15 cellular contexts compared by ENCODE assay signal in genomic region chr4:3414421-3415279, GRCh38. TPM values are rescaled to one million over a fixed set of nuclear protein-coding genes. Genes with fewer than 3 reads are reported as not detected.
A peak's percentile ranks its signal among the peaks of the same experiment; 100 is the strongest.
DNase-seq lines count a peak whose midpoint lies in the region; ATAC-seq, FAIRE-seq and TF ChIP-seq lines count a peak whose summit lies in the region.
"Had no signal": no experiment of that assay in that cellular context is flagged by ENCODE, and none has a peak within 500 bp of the region (broad histone marks: within the 10 kb centered on the region; RNA-seq: fewer than 3 reads in every experiment).

No MANE protein-coding gene starts in this region.

- H3K27me3 Mint-ChIP-seq in activated naive CD4-positive, alpha-beta T cell treated with anti-CD3 and anti-CD28 coated beads for 36 hours (ENCODE audit: low read depth) = no peaks in the 10 kb centered on the region
- H3K27me3 Mint-ChIP-seq in activated CD8-positive, alpha-beta T cell treated with anti-CD3 and anti-CD28 coated beads, Interleukin-2, amount 10 ng/mL, durations not matched to agents 7 days and 5 days (ENCODE audit: low read depth) = no peaks in the 10 kb centered on the region

- no peaks in the 10 kb centered on the region; the same call in 1 of the 2 replicates for H4K20me1 ChIP-seq in GM12878 (ENCODE audit: control insufficient read depth, insufficient read depth)

- no peak overlapping the region for H3K27ac ChIP-seq in GM12878 (ENCODE audit: control insufficient read depth, insufficient read depth)
- H3K27ac ChIP-seq in lower lobe of right lung = no peak overlapping the region
- no peak overlapping the region for H3K27ac ChIP-seq in upper lobe of left lung
- H3K27ac ChIP-seq: prostate gland, SK-N-MC had no signal

- SMC1A ChIA-PET in GM12878 (lab: Charles Lee; ENCODE audit: uncharacterized antibody, unreplicated experiment) = no interaction called here

- H3K27ac Mint-ChIP-seq in activated naive CD4-positive, alpha-beta T cell treated with anti-CD3 and anti-CD28 coated beads for 36 hours = no peak overlapping the region
- H3K27ac Mint-ChIP-seq in activated CD8-positive, alpha-beta T cell treated with anti-CD3 and anti-CD28 coated beads, Interleukin-2, amount 10 ng/mL, durations not matched to agents 7 days and 5 days = no peak overlapping the region

- no TSS peak for BruUV-seq in GM12878 (replicated peaks; lab: Mats Ljungman, UMichigan)

- no peak overlapping the region for H3K9ac ChIP-seq in GM12878 (ENCODE audit: control insufficient read depth, insufficient read depth, low read length)

- H3K27me3 ChIP-seq in GM12878 (replicated peaks in 1 of 2; ENCODE audit: control insufficient read depth in 2 of 2, insufficient read depth in 2 of 2, low read length in 1 of 2) (no peaks in the 10 kb centered on the region; a peak in 1 of 4 replicates), lower lobe of right lung (ENCODE audit: low read depth) (no peaks in the 10 kb centered on the region), upper lobe of left lung (no peaks in the 10 kb centered on the region)

- intact Hi-C loops in activated naive CD4-positive, alpha-beta T cell treated with anti-CD3 and anti-CD28 coated beads for 36 hours (cut with micrococcal nuclease) = no loop called here
- intact Hi-C loops in GM12878 (cut with micrococcal nuclease; ENCODE audit: unreplicated experiment) = no loop called here
- intact Hi-C loops in lower lobe of right lung (cut with DNase I) = no loop called here

- DNase-seq in activated naive CD4-positive, alpha-beta T cell treated with anti-CD3 and anti-CD28 coated beads, Interleukin-2, amount 50 U/mL, for 16 hours = peak; percentile 1
- DNase-seq in activated naive CD4-positive, alpha-beta T cell treated with anti-CD3 and anti-CD28 coated beads for 36 hours = no peak
- DNase-seq in GM12878 (ENCODE audit: low read depth, low spot score) (no peak), lower lobe of right lung (peak; percentile 42), upper lobe of left lung (peak; percentile 23 to 75), NCI-H146 treated with DMSO at 0.1 percent for 48 hours (lab: John Stamatoyannopoulos, UW; ENCODE audit: unreplicated experiment) (no peak)
- DNase-seq in activated CD8-positive, alpha-beta T cell treated with anti-CD3 and anti-CD28 coated beads, Interleukin-2, amount 10 ng/mL, durations not matched to agents 7 days and 5 days = no peak
- DNase-seq: activated CD4-positive, alpha-beta T cell treated with anti-CD3 and anti-CD28 coated beads for 48 hours; activated gamma-delta T cell; NCI-H510A had no signal

- POLR2A ChIA-PET in GM12878 (lab: Charles Lee) = no interaction called here
- POLR2A ChIA-PET in activated CD8-positive, alpha-beta T cell treated with anti-CD3 and anti-CD28 coated beads, Interleukin-2, amount 10 ng/mL, durations not matched to agents 7 days and 5 days (lab: Charles Lee) = no interaction called here

- ATAC-seq in GM12878 (peak; percentile 31; the same call in 2 of the 3 replicates), lower lobe of right lung (peak in 1 of 2 donors; percentile 34), upper lobe of left lung (ENCODE audit: low FRiP score in 2 of 2) (no peak), HG02571 (IDR thresholded peaks at IDR 0.05; ENCODE audit: unreplicated experiment) (no peak)
- ATAC-seq in activated CD8-positive, alpha-beta T cell treated with anti-CD3 and anti-CD28 coated beads, Interleukin-2, amount 10 ng/mL, durations not matched to agents 7 days and 5 days = no peak

- H2AFZ ChIP-seq in GM12878 (ENCODE audit: control insufficient read depth, low read depth, low read length) = no peak overlapping the region

- no peak for TF ChIP-seq RAD21 in GM12878 (IDR thresholded peaks at IDR 0.05; ENCODE audit: insufficient read depth, low read depth, low read length)

- no peak overlapping the region for H3K4me2 ChIP-seq in GM12878 (ENCODE audit: control insufficient read depth, insufficient read depth)

- H3K4me1 Mint-ChIP-seq in activated naive CD4-positive, alpha-beta T cell treated with anti-CD3 and anti-CD28 coated beads for 36 hours (ENCODE audit: low read depth) = no peaks in the 10 kb centered on the region
- H3K4me1 Mint-ChIP-seq in activated CD8-positive, alpha-beta T cell treated with anti-CD3 and anti-CD28 coated beads, Interleukin-2, amount 10 ng/mL, durations not matched to agents 7 days and 5 days (ENCODE audit: low read depth) = no peaks in the 10 kb centered on the region

- TF ChIP-seq POLR2A in GM12878 (IDR thresholded peaks at IDR 0.05; ENCODE audit: low read depth, low read length) = no peak
- no peak for TF ChIP-seq POLR2A in upper lobe of left lung (IDR thresholded peaks at IDR 0.05)

- WGBS in GM12878 (ENCODE audit: insufficient coverage, insufficient replicate concordance, low lambda C conversion rate, missing lambda C conversion rate) = 53% methylated on average over 23 of the region's 37 CpGs
- 85 to 87% methylated on average over 34 to 37 of the region's 37 CpGs for WGBS in upper lobe of left lung, 2 donors

- FAIRE-seq in GM12878 (lab: Jason Lieb, UNC) = no peak
- FAIRE-seq: colon had no signal

- no peaks in the 10 kb centered on the region for H3K9me3 Mint-ChIP-seq in activated naive CD4-positive, alpha-beta T cell treated with anti-CD3 and anti-CD28 coated beads for 36 hours
- no peaks in the 10 kb centered on the region for H3K9me3 Mint-ChIP-seq in activated CD8-positive, alpha-beta T cell treated with anti-CD3 and anti-CD28 coated beads, Interleukin-2, amount 10 ng/mL, durations not matched to agents 7 days and 5 days (ENCODE audit: insufficient read depth)

- no peak for TF ChIP-seq CTCF in GM12878 (IDR thresholded peaks at IDR 0.05 in 2 of 3, conservative IDR thresholded peaks at IDR 0.05 in 1 of 3; ENCODE audit: control insufficient read depth in 2 of 3, extremely low read depth in 1 of 3, insufficient read depth in 1 of 3, low read depth in 3 of 3, low read length in 3 of 3)
- no peak for TF ChIP-seq CTCF in lower lobe of right lung (IDR thresholded peaks at IDR 0.05)
- TF ChIP-seq CTCF in upper lobe of left lung (IDR thresholded peaks at IDR 0.05) = no peak

- RAD21 ChIA-PET in GM12878 (lab: Charles Lee; ENCODE audit: unreplicated experiment) = no interaction called here

- no peaks in the 10 kb centered on the region for H3K79me2 ChIP-seq in GM12878 (ENCODE audit: control insufficient read depth, insufficient read depth, low read length)

- H3K36me3 Mint-ChIP-seq in activated naive CD4-positive, alpha-beta T cell treated with anti-CD3 and anti-CD28 coated beads for 36 hours (ENCODE audit: low read depth) = peaks cover 1% of the 10 kb centered on the region
- no peaks in the 10 kb centered on the region for H3K36me3 Mint-ChIP-seq in activated CD8-positive, alpha-beta T cell treated with anti-CD3 and anti-CD28 coated beads, Interleukin-2, amount 10 ng/mL, durations not matched to agents 7 days and 5 days (ENCODE audit: low read depth)

- H3K36me3 ChIP-seq in GM12878 (ENCODE audit: control insufficient read depth in 2 of 2, insufficient read depth in 2 of 2, low read length in 1 of 2) (no peaks in the 10 kb centered on the region), lower lobe of right lung (peaks cover 44% of the 10 kb centered on the region), upper lobe of left lung (peaks cover 6 to 39% (median 32%) of the 10 kb centered on the region in 4 donors)
- H3K36me3 ChIP-seq: prostate gland had no signal

- CTCF ChIA-PET in activated naive CD4-positive, alpha-beta T cell treated with anti-CD3 and anti-CD28 coated beads for 36 hours (lab: Charles Lee) = no interaction called here
- CTCF ChIA-PET in GM12878 (lab: Yijun Ruan, JAX) = interaction anchor here (0.6 kb wide), 1 partner anchor 69 kb away, joined by 3 read pairs; no protein-coding TSS in a partner anchor
- CTCF ChIA-PET in activated CD8-positive, alpha-beta T cell treated with anti-CD3 and anti-CD28 coated beads, Interleukin-2, amount 10 ng/mL, durations not matched to agents 7 days and 5 days (lab: Charles Lee) = no interaction called here

- TF ChIP-seq EP300 in GM12878 (IDR thresholded peaks at IDR 0.05; ENCODE audit: borderline replicate concordance in 1 of 2, control insufficient read depth in 1 of 2, low read depth in 2 of 2, low read length in 2 of 2) = no peak
- TF ChIP-seq EP300 in upper lobe of left lung (IDR thresholded peaks at IDR 0.05) = no peak

- H3K4me3 Mint-ChIP-seq in activated naive CD4-positive, alpha-beta T cell treated with anti-CD3 and anti-CD28 coated beads for 36 hours = no peak overlapping the region
- no peak overlapping the region for H3K4me3 Mint-ChIP-seq in activated CD8-positive, alpha-beta T cell treated with anti-CD3 and anti-CD28 coated beads, Interleukin-2, amount 10 ng/mL, durations not matched to agents 7 days and 5 days

- no peaks in the 10 kb centered on the region; the same call in 1 of the 2 replicates for H3K4me1 ChIP-seq in GM12878 (ENCODE audit: control insufficient read depth, insufficient read depth, low read length)
- peaks cover 4% of the 10 kb centered on the region for H3K4me1 ChIP-seq in lower lobe of right lung
- no peaks in the 10 kb centered on the region for H3K4me1 ChIP-seq in upper lobe of left lung

- in situ Hi-C loops in GM12878 (cut with MboI) = no loop called here

- H3K9me3 ChIP-seq in GM12878 (replicated peaks; ENCODE audit: control insufficient read depth, insufficient read depth, low read length) = no peaks in the 10 kb centered on the region
- no peaks in the 10 kb centered on the region for H3K9me3 ChIP-seq in lower lobe of right lung
- no peaks in the 10 kb centered on the region for H3K9me3 ChIP-seq in upper lobe of left lung
- H3K9me3 ChIP-seq: prostate gland had no signal

- H3K4me3 ChIP-seq in GM12878 (no peak overlapping the region), lower lobe of right lung (no peak overlapping the region), upper lobe of left lung (no peak overlapping the region)
- H3K4me3 ChIP-seq: prostate gland, SK-N-MC had no signal

RNA-seq across cellular contexts. Expression of gene HGFAC, which starts 27.1 kb away (rescaled TPM):
- total RNA-seq in activated naive CD4-positive, alpha-beta T cell treated with anti-CD3 and anti-CD28 coated beads for 36 hours = not detected
- total RNA-seq in GM12878 (2013; cell fraction: nucleolus; rRNA removed) = not detected in 2 replicates
- total RNA-seq in GM12878 (2014; rRNA removed) = not detected in 2 replicates
- not detected in 2 replicates for total RNA-seq in GM12878 (2014; rRNA removed; fragmentation: Illumina TruSeq; extraction: Trizol)
- 0.38 TPM in 1 of 2 replicates, not detected in the other for total RNA-seq in GM12878 (2021)
- not detected for polyA plus RNA-seq in GM12878 (2011; ENCODE audit: low read depth)
- polyA plus RNA-seq in GM12878 (2011; rRNA removed) = not detected in 2 replicates
- polyA plus RNA-seq in GM12878 (2011; cell fraction: cytosol; rRNA removed) = not detected in 2 replicates
- not detected in 2 replicates for polyA plus RNA-seq in GM12878 (2011; cell fraction: nucleus; rRNA removed)
- not detected in 2 replicates for polyA plus RNA-seq in GM12878 (2012)
- polyA plus RNA-seq in GM12878 (2014; fragmentation: Illumina TruSeq; extraction: Trizol) = not detected in 2 replicates
- polyA plus RNA-seq in GM12878 (2014; fragmentation: Nextera tagmentation; extraction: Ambion mirVana) = not detected
- polyA plus RNA-seq in GM12878 (2014; rRNA removed) = not detected in 2 replicates
- polyA plus RNA-seq in GM12878 (2016; fragmentation: Nextera tagmentation; extraction: Ambion mirVana) = not detected
- not detected in 2 replicates for polyA minus RNA-seq in GM12878 (2011; rRNA and poly(A)+ RNA removed)
- not detected in 2 replicates for polyA minus RNA-seq in GM12878 (2011; cell fraction: cytosol; rRNA and poly(A)+ RNA removed)
- not detected in 2 replicates for polyA minus RNA-seq in GM12878 (2011; cell fraction: nucleus; rRNA and poly(A)+ RNA removed)
- total RNA-seq in lower lobe of right lung = 1.0 TPM
- 1 to 10 TPM in 2 of 6 donors, under 1 TPM in 3, not detected in 1; 0.20 to 1.1 (median 0.49) TPM for total RNA-seq in upper lobe of left lung
- total RNA-seq in activated CD8-positive, alpha-beta T cell treated with anti-CD3 and anti-CD28 coated beads, Interleukin-2, amount 10 ng/mL, durations not matched to agents 7 days and 5 days = not detected
- total RNA-seq: subcutaneous adipose tissue had no signal

RNA-seq across cellular contexts. Expression of gene DOK7, which starts 48.5 kb away (rescaled TPM):
- not detected for total RNA-seq in activated naive CD4-positive, alpha-beta T cell treated with anti-CD3 and anti-CD28 coated beads for 36 hours
- 0.56 TPM in 1 of 2 replicates, not detected in the other for total RNA-seq in GM12878 (2013; cell fraction: nucleolus; rRNA removed)
- total RNA-seq in GM12878 (2014; rRNA removed) (0.23 and 0.33 TPM in 2 replicates), GM12878 (2014; rRNA removed; fragmentation: Illumina TruSeq; extraction: Trizol) (not detected in 2 replicates), GM12878 (2021) (0.13 and 0.27 TPM in 2 replicates), lower lobe of right lung (4.0 TPM), upper lobe of left lung (10 to 100 TPM in 1 of 6 donors, 1 to 10 TPM in 5; 2.1 to 16.0 (median 4.0) TPM)
- not detected for polyA plus RNA-seq in GM12878 (2011; ENCODE audit: low read depth)
- polyA plus RNA-seq in GM12878 (2011; rRNA removed) (0.09 and 0.23 TPM in 2 replicates), GM12878 (2014; fragmentation: Illumina TruSeq; extraction: Trizol) (not detected in 2 replicates), GM12878 (2014; fragmentation: Nextera tagmentation; extraction: Ambion mirVana) (under 1 TPM in 1 of 2 experiments, not detected in 1; 0.04 TPM), GM12878 (2014; rRNA removed) (0.23 and 0.46 TPM in 2 replicates), GM12878 (2016; fragmentation: Nextera tagmentation; extraction: Ambion mirVana) (under 1 TPM in 1 of 2 experiments, not detected in 1; 0.09 TPM)
- polyA plus RNA-seq in GM12878 (2011; cell fraction: cytosol; rRNA removed) = 1.2 and 1.5 TPM in 2 replicates
- polyA plus RNA-seq in GM12878 (2011; cell fraction: nucleus; rRNA removed) = 3.5 and 3.7 TPM in 2 replicates
- polyA plus RNA-seq in GM12878 (2012) = 0.12 and 0.15 TPM in 2 replicates
- 1.9 TPM in 1 of 2 replicates, not detected in the other for polyA minus RNA-seq in GM12878 (2011; rRNA and poly(A)+ RNA removed)
- polyA minus RNA-seq in GM12878 (2011; cell fraction: cytosol; rRNA and poly(A)+ RNA removed) = 0.73 TPM in 1 of 2 replicates, not detected in the other
- polyA minus RNA-seq in GM12878 (2011; cell fraction: nucleus; rRNA and poly(A)+ RNA removed) = 0.36 and 1.4 TPM in 2 replicates
- total RNA-seq in activated CD8-positive, alpha-beta T cell treated with anti-CD3 and anti-CD28 coated beads, Interleukin-2, amount 10 ng/mL, durations not matched to agents 7 days and 5 days = not detected
- total RNA-seq: subcutaneous adipose tissue had no signal

Comparison
In these comparisons a context has a peak if more than half of its experiments do, and no peak if none do; other contexts are left out.
1. DNase-seq: peak in activated naive CD4-positive, alpha-beta T cell treated with anti-CD3 and anti-CD28 coated beads, Interleukin-2, amount 50 U/mL, for 16 hours (single experiment), lower lobe of right lung (single experiment) and upper lobe of left lung (2 of 2); none in activated naive CD4-positive, alpha-beta T cell treated with anti-CD3 and anti-CD28 coated beads for 36 hours (single experiment), GM12878 (single experiment), NCI-H146 treated with DMSO at 0.1 percent for 48 hours (single experiment) and activated CD8-positive, alpha-beta T cell treated with anti-CD3 and anti-CD28 coated beads, Interleukin-2, amount 10 ng/mL, durations not matched to agents 7 days and 5 days (single experiment).